In the genomic region with DNA sequence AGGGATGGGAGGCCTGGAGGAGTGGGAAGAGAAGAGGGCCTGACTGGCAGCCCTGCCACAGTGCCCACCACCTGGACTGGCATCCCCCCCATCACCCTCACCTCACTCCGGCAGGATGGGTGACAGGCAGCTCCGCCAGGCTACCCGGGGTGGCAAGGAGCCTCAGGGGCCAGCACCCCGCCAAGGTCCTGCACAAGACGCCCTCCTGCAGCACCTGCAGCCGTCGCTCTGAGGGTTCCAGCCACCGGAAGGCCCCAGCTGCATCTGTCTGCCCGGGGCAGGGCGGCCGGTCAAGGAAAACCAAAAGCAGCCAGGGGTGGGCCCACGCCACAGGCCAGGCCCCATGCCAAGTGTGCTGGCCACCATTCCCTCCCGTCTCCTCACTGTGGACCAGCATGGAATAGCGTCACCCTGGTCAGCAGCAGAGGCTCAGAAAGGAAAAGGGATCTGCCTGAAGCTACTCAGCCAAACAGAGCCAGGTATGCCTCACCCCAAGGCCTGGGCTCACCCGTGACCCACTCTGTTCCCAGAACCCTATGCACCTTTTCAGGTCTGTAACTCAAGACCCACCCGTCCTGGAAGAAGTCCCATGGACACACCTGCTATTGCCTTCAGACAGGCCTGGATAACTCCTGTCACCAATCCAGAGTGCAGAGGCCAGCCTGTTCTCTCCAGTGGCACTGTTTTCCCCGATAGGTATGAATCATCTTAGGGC, we compare ENCODE assay signal across 21 cellular contexts. TPM values are rescaled to one million over a fixed set of nuclear protein-coding genes. Genes with fewer than 3 reads are reported as not detected.
DNase-seq lines count a peak whose midpoint lies in the region; ATAC-seq and TF ChIP-seq lines count a peak whose summit lies in the region.
"Had no signal": no experiment of that assay in that cellular context is flagged by ENCODE, and none has a peak within 500 bp of the region (broad histone marks: within the 10 kb centered on the region; RNA-seq: fewer than 3 reads in every experiment).

No MANE protein-coding gene starts in this region.

- no peak overlapping the region for H3K9ac ChIP-seq in HCT116 (ENCODE audit: low read length)
- H3K9ac ChIP-seq: BLaER1 treated with 17β-estradiol and CSF1 and Interleukin-3, amounts not matched to agents 10 nM and 100 nM had no signal

- H2AFZ ChIP-seq in HCT116 (ENCODE audit: low read depth, low read length, poor library complexity, severe bottlenecking): no peak overlapping the region

- DNase-seq in D341Med (ENCODE audit: low spot score) (peak; percentile 40), HCT116 (ENCODE audit: low read depth, low spot score) (no peak), chondrocyte (ENCODE audit: low spot score) (peak; percentile 90), nephron progenitor cell (no peak), NCI-H2029 (lab: John Stamatoyannopoulos, UW) (no peak), endothelial cell (ENCODE audit: low spot score) (no peak), putamen (ENCODE audit: low spot score) (no peak), DMS153 treated with DMSO at 0.1 percent for 48 hours (lab: John Stamatoyannopoulos, UW; ENCODE audit: unreplicated experiment) (no peak)
- DNase-seq: activated CD4-positive, alpha-beta T cell treated with anti-CD3 and anti-CD28 coated beads for 48 hours; activated naive CD4-positive, alpha-beta T cell treated with Interleukin-2 at 50 U/mL for 16 hours; activated T-cell treated with anti-CD3 and anti-CD28 coated beads, Interleukin-2, amount 50 U/mL, for 48 hours; amniotic stem cell; COR-L47; effector memory CD8-positive, alpha-beta T cell; HFFc6; Karpas-422; NCI-H187; NCI-H524 treated with DMSO at 0.1 percent for 48 hours; stimulated activated CD4-positive, alpha-beta T cell treated with anti-CD3 and anti-CD28 coated beads, Interleukin-2, amount 100 ng/mL, for 24 hours had no signal

- POLR2A ChIA-PET in HCT116 (lab: Charles Lee): no interaction called here

- no peaks in the 10 kb centered on the region for H3K4me1 ChIP-seq in HCT116 (ENCODE audit: control insufficient read depth in 1 of 2, insufficient read depth in 2 of 2, low read length in 2 of 2)
- H3K4me1 ChIP-seq: uterus had no signal

- H3K79me2 ChIP-seq in HCT116 (ENCODE audit: insufficient read depth, low read length): peaks cover 6% of the 10 kb centered on the region; the same call in 1 of the 2 replicates

- TF ChIP-seq RAD21 in HCT116 (IDR thresholded peaks at IDR 0.05; ENCODE audit: low read depth): no peak

- no peaks in the 10 kb centered on the region for H3K9me2 ChIP-seq in HCT116 (ENCODE audit: insufficient read depth)

- no peak overlapping the region for H3K4me3 ChIP-seq in HCT116 (replicated peaks in 1 of 2; ENCODE audit: low read depth in 1 of 2, low read length in 2 of 2)
- H3K4me3 ChIP-seq: BLaER1 treated with 17β-estradiol and CSF1 and Interleukin-3, amounts not matched to agents 10 nM and 100 nM; uterus had no signal

- peaks cover 2% of the 10 kb centered on the region for H3K36me3 Mint-ChIP-seq in chondrocyte (ENCODE audit: low read depth)
- peaks cover 9% of the 10 kb centered on the region for H3K36me3 Mint-ChIP-seq in nephron progenitor cell (ENCODE audit: low read depth)
- no peaks in the 10 kb centered on the region for H3K36me3 Mint-ChIP-seq in endothelial cell (ENCODE audit: low read depth, unreplicated experiment)

- H3K4me2 ChIP-seq in HCT116 (ENCODE audit: low read length): no peak overlapping the region

- no peaks in the 10 kb centered on the region for H3K9me3 Mint-ChIP-seq in chondrocyte (ENCODE audit: low read depth)
- no peaks in the 10 kb centered on the region for H3K9me3 Mint-ChIP-seq in nephron progenitor cell
- no peaks in the 10 kb centered on the region for H3K9me3 Mint-ChIP-seq in endothelial cell (ENCODE audit: unreplicated experiment)
- H3K9me3 Mint-ChIP-seq: effector memory CD8-positive, alpha-beta T cell; HFFc6 had no signal

- BruUV-seq in HCT116 (replicated peaks; lab: Mats Ljungman, UMichigan): no TSS peak

- no peak for TF ChIP-seq POLR2A in HCT116 (IDR thresholded peaks at IDR 0.05; ENCODE audit: borderline replicate concordance, extremely low read depth, insufficient read depth, insufficient read length)

- H3K4me3 Mint-ChIP-seq in chondrocyte (ENCODE audit: unreplicated experiment): no peak overlapping the region
- no peak overlapping the region for H3K4me3 Mint-ChIP-seq in nephron progenitor cell
- H3K4me3 Mint-ChIP-seq in endothelial cell (ENCODE audit: unreplicated experiment): no peak overlapping the region
- H3K4me3 Mint-ChIP-seq: effector memory CD8-positive, alpha-beta T cell; HFFc6 had no signal

- no peaks in the 10 kb centered on the region for H3K9me3 ChIP-seq in HCT116 (ENCODE audit: control insufficient read depth in 1 of 2, insufficient read depth in 1 of 2, low read depth in 1 of 2, low read length in 2 of 2)
- H3K9me3 ChIP-seq: BLaER1 treated with 17β-estradiol and CSF1 and Interleukin-3, amounts not matched to agents 10 nM and 100 nM; uterus had no signal

- H3K27ac Mint-ChIP-seq in chondrocyte (ENCODE audit: unreplicated experiment) (no peak overlapping the region), nephron progenitor cell (peak overlapping the region; percentile 80), endothelial cell (ENCODE audit: unreplicated experiment) (no peak overlapping the region)
- H3K27ac Mint-ChIP-seq: effector memory CD8-positive, alpha-beta T cell; HFFc6 had no signal

- no peaks in the 10 kb centered on the region for H3K27me3 ChIP-seq in HCT116 (ENCODE audit: insufficient read depth, low read length)
- H3K27me3 ChIP-seq: BLaER1 treated with 17β-estradiol and CSF1 and Interleukin-3, amounts not matched to agents 10 nM and 100 nM; uterus had no signal

- peaks cover 8 to 15% of the 10 kb centered on the region in 2 experiments; a peak in 3 of 4 replicates for H3K36me3 ChIP-seq in HCT116 (ENCODE audit: control insufficient read depth in 1 of 2, insufficient read depth in 2 of 2, low read length in 2 of 2)
- H3K36me3 ChIP-seq: uterus had no signal

- no peak overlapping the region; the same call in 1 of the 2 replicates for H3K27ac ChIP-seq in HCT116 (ENCODE audit: low read depth, low read length)
- H3K27ac ChIP-seq: BLaER1 treated with 17β-estradiol and CSF1 and Interleukin-3, amounts not matched to agents 10 nM and 100 nM; uterus had no signal

- H3K27me3 Mint-ChIP-seq in chondrocyte (ENCODE audit: low read depth): no peaks in the 10 kb centered on the region
- H3K27me3 Mint-ChIP-seq in nephron progenitor cell (ENCODE audit: low read depth, poor library complexity): no peaks in the 10 kb centered on the region
- H3K27me3 Mint-ChIP-seq in endothelial cell (ENCODE audit: unreplicated experiment): peaks cover 2% of the 10 kb centered on the region
- H3K27me3 Mint-ChIP-seq: effector memory CD8-positive, alpha-beta T cell had no signal

- H3K4me1 Mint-ChIP-seq in chondrocyte (ENCODE audit: low read depth) (no peaks in the 10 kb centered on the region), nephron progenitor cell (peaks cover 2% of the 10 kb centered on the region), endothelial cell (ENCODE audit: unreplicated experiment) (peaks cover 3% of the 10 kb centered on the region)

- TF ChIP-seq CTCF in HCT116 (IDR thresholded peaks at IDR 0.05 in 2 of 3, conservative IDR thresholded peaks at IDR 0.05 in 1 of 3; ENCODE audit: borderline replicate concordance in 1 of 3, insufficient read depth in 1 of 3, low read depth in 2 of 3, low read length in 2 of 3) (no peak), chondrocyte (IDR thresholded peaks at IDR 0.05) (no peak), nephron progenitor cell (IDR thresholded peaks at IDR 0.05) (no peak), endothelial cell (IDR thresholded peaks at IDR 0.05; ENCODE audit: unreplicated experiment) (no peak)

- RAD21 ChIA-PET in HCT116 (lab: Charles Lee; ENCODE audit: low non-redundant PET in 1 of 2, low total read pairs in 2 of 2, uncharacterized antibody in 2 of 2, unreplicated experiment in 2 of 2): no interaction called here

- ATAC-seq in HCT116: peak; percentile 18
- ATAC-seq: effector memory CD8-positive, alpha-beta T cell had no signal

- CTCF ChIA-PET in HCT116 (lab: Charles Lee): interaction anchor here (0.7 kb wide), 1 partner anchor 220 kb away, joined by 3 read pairs; no protein-coding TSS in a partner anchor

- intact Hi-C loops in HCT116 (cut with micrococcal nuclease): no loop called here

- no peaks in the 10 kb centered on the region for H4K20me1 ChIP-seq in HCT116 (ENCODE audit: insufficient read depth)

RNA-seq across cellular contexts. Expression of gene RHBDD3, which starts 7.0 kb away (rescaled TPM):
- 30.2 TPM for total RNA-seq in HCT116 (2021; ENCODE audit: unreplicated experiment)
- polyA plus RNA-seq in HCT116 (2012): 17.0 and 17.4 TPM in 2 replicates
- total RNA-seq in chondrocyte: 29.5 to 37.6 TPM (median 30.9 TPM) in 3 replicates
- total RNA-seq in endothelial cell (ENCODE audit: unreplicated experiment): 56.5 TPM

RNA-seq across cellular contexts. Expression of gene EWSR1, which starts 7.3 kb away (rescaled TPM):
- total RNA-seq in HCT116 (2021; ENCODE audit: unreplicated experiment): 335 TPM
- 335 and 364 TPM in 2 replicates for polyA plus RNA-seq in HCT116 (2012)
- total RNA-seq in chondrocyte: 139 to 205 TPM (median 144 TPM) in 3 replicates
- total RNA-seq in endothelial cell (ENCODE audit: unreplicated experiment): 307 TPM

RNA-seq across cellular contexts. Expression of gene GAS2L1, which starts 45.7 kb away (rescaled TPM):
- total RNA-seq in HCT116 (2021; ENCODE audit: unreplicated experiment) (29.4 TPM), chondrocyte (34.5 to 35.6 TPM (median 34.8 TPM) in 3 replicates), endothelial cell (ENCODE audit: unreplicated experiment) (33.6 TPM)
- polyA plus RNA-seq in HCT116 (2012): 21.6 and 22.7 TPM in 2 replicates

RNA-seq across cellular contexts. Expression of gene RASL10A, which starts 54.7 kb away (rescaled TPM):
- total RNA-seq in HCT116 (2021; ENCODE audit: unreplicated experiment) (0.96 TPM), chondrocyte (0.27 to 1.2 TPM (median 0.31 TPM) in 3 replicates), endothelial cell (ENCODE audit: unreplicated experiment) (30.1 TPM)
- 0.70 and 0.73 TPM in 2 replicates for polyA plus RNA-seq in HCT116 (2012)

RNA-seq across cellular contexts. Expression of gene EMID1, which starts 55.1 kb away (rescaled TPM):
- 9.6 TPM for total RNA-seq in HCT116 (2021; ENCODE audit: unreplicated experiment)
- polyA plus RNA-seq in HCT116 (2012): 13.4 and 16.1 TPM in 2 replicates
- 0.33 to 0.41 TPM in 2 of 3 replicates, not detected in the other for total RNA-seq in chondrocyte
- 25.5 TPM for total RNA-seq in endothelial cell (ENCODE audit: unreplicated experiment)
- total RNA-seq: HFFc6 had no signal

Comparison
In these comparisons a context has a peak if more than half of its experiments do, and no peak if none do; other contexts are left out.
1. DNase-seq: peak in D341Med (single experiment) and chondrocyte (single experiment); none in HCT116 (single experiment), nephron progenitor cell (single experiment), NCI-H2029 (single experiment), endothelial cell (single experiment), putamen (single experiment) and DMS153 treated with DMSO at 0.1 percent for 48 hours (single experiment).